Comparison of ENCODE assay signal across 32 cellular contexts in the genomic region with DNA sequence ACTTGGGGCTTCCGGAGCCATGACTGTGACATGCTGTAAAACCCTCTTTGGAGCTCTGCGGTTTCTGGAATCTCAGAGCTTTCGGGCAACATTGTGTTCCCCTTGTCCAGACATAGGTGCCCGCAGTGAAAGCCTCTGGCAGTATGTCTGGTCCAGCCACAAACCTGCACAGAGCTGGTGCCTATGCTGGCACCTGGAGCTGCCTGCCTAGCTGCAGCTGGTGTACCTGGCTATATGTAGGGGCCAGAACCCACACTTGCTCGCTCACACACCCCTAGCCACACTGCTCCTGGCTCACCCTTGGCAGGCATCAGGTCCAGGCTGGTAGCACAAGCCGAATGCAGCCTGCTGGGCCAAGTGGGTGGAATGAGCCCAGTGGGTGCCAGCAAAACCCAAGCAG.
DNase-seq lines count a peak whose midpoint lies in the region; ATAC-seq and TF ChIP-seq lines count a peak whose summit lies in the region.
"Had no signal": no experiment of that assay in that cellular context is flagged by ENCODE, and none has a peak within 500 bp of the region (broad histone marks: within the 10 kb centered on the region; RNA-seq: fewer than 3 reads in every experiment).

No MANE protein-coding gene starts in this region.

- H2BK5ac ChIP-seq in IMR-90 (ENCODE audit: low read depth, low read length, poor library complexity, severe bottlenecking) (no peak overlapping the region), neuronal stem cell (ENCODE audit: low read length) (no peak overlapping the region)

- POLR2A ChIA-PET in IMR-90 (lab: Charles Lee; ENCODE audit: unreplicated experiment): no interaction called here

- H3K4me1 Mint-ChIP-seq in chondrocyte (ENCODE audit: low read depth): no peaks in the 10 kb centered on the region
- H3K4me1 Mint-ChIP-seq in natural killer cell treated with Interleukin-12 subunit alpha and Interleukin-12 subunit beta and Interleukin-15 and Interleukin-18, amount 100 ng/mL, for 72 hours (ENCODE audit: low read depth in 2 of 2): no peaks in the 10 kb centered on the region
- H3K4me1 Mint-ChIP-seq: B cell; CD14-positive monocyte; CD4-positive, alpha-beta memory T cell; CD4-positive, CD25-positive, alpha-beta regulatory T cell; CD8-positive, alpha-beta memory T cell had no signal

- H3K27ac Mint-ChIP-seq in chondrocyte (ENCODE audit: unreplicated experiment): no peak overlapping the region
- H3K27ac Mint-ChIP-seq in natural killer cell treated with Interleukin-12 subunit alpha and Interleukin-12 subunit beta and Interleukin-15 and Interleukin-18, amount 100 ng/mL, for 72 hours: no peak overlapping the region
- H3K27ac Mint-ChIP-seq: B cell; CD14-positive monocyte; CD4-positive, alpha-beta memory T cell; CD4-positive, alpha-beta T cell; CD4-positive, CD25-positive, alpha-beta regulatory T cell; CD8-positive, alpha-beta memory T cell; CD8-positive, alpha-beta T cell had no signal

- H3K4me1 ChIP-seq in IMR-90 (ENCODE audit: control insufficient read depth, insufficient read depth, low read length): no peaks in the 10 kb centered on the region
- no peaks in the 10 kb centered on the region for H3K4me1 ChIP-seq in neuronal stem cell (ENCODE audit: control insufficient read depth in 2 of 2, insufficient read depth in 1 of 2, low read depth in 1 of 2, low read length in 2 of 2)
- H3K4me1 ChIP-seq: A549; BE2C; BLaER1; BLaER1 treated with 17β-estradiol and CSF1 and Interleukin-3, amounts not matched to agents 10 nM and 100 nM; Caco-2 had no signal

- no peak overlapping the region for H3K4me2 ChIP-seq in IMR-90 (ENCODE audit: low read depth, low read length)
- H3K4me2 ChIP-seq in neuronal stem cell (ENCODE audit: insufficient read depth, low read length, poor library complexity, severe bottlenecking): no peak overlapping the region
- H3K4me2 ChIP-seq: A549; BLaER1; BLaER1 treated with 17β-estradiol and CSF1 and Interleukin-3, amounts not matched to agents 10 nM and 100 nM had no signal

- H3K79me1 ChIP-seq in IMR-90 (ENCODE audit: low read depth in 1 of 2, low read length in 2 of 2) (no peaks in the 10 kb centered on the region), neuronal stem cell (ENCODE audit: low read depth, low read length) (no peaks in the 10 kb centered on the region)

- DNase-seq in IMR-90 (no peak), chondrocyte (ENCODE audit: low spot score) (peak; percentile 46), neuronal stem cell (ENCODE audit: low spot score) (no peak), Kasumi-1 (lab: John Stamatoyannopoulos, UW) (no peak)
- no peak for DNase-seq in natural killer cell treated with Interleukin-12 subunit alpha and Interleukin-12 subunit beta and Interleukin-15 and Interleukin-18, amount 100 ng/mL, for 72 hours (ENCODE audit: low spot score)
- DNase-seq: 8988T; ACHN; AML-193; BE2C; C1 segment of cervical spinal cord; Caco-2; Calu3; CD4-positive, alpha-beta memory T cell; CD4-positive, alpha-beta T cell; CD4-positive, CD25-positive, alpha-beta regulatory T cell; CD8-positive, alpha-beta memory T cell; CD8-positive, alpha-beta T cell; COR-L47; DMS 273 treated with DMSO at 0.1 percent for 48 hours; DMS153; DMS79; DMS79 treated with DMSO at 0.1 percent for 48 hours; DND-41; EL had no signal

- no peak overlapping the region for H3K23ac ChIP-seq in IMR-90 (ENCODE audit: low read depth, low read length)
- H3K23ac ChIP-seq in neuronal stem cell (ENCODE audit: low read depth, low read length, poor library complexity): no peak overlapping the region

- no peak overlapping the region for H3K4me3 Mint-ChIP-seq in chondrocyte (ENCODE audit: unreplicated experiment)
- H3K4me3 Mint-ChIP-seq in natural killer cell treated with Interleukin-12 subunit alpha and Interleukin-12 subunit beta and Interleukin-15 and Interleukin-18, amount 100 ng/mL, for 72 hours: no peak overlapping the region
- H3K4me3 Mint-ChIP-seq: B cell; CD14-positive monocyte; CD4-positive, alpha-beta memory T cell; CD4-positive, alpha-beta T cell; CD4-positive, CD25-positive, alpha-beta regulatory T cell; CD8-positive, alpha-beta memory T cell; CD8-positive, alpha-beta T cell had no signal

- 100% methylated on average over 3 of the region's 6 CpGs; no CpG with 5 or more reads in 1 of the 2 experiments for WGBS in IMR-90 (ENCODE audit: extremely low coverage in 2 of 2, insufficient read length in 1 of 2), 2 experiments
- no CpG with 5 or more reads among the region's 6 CpGs for WGBS in neuronal stem cell (ENCODE audit: extremely low coverage in 2 of 2, insufficient read length in 2 of 2, insufficient replicate concordance in 1 of 2), 2 donors

- no peak overlapping the region for H2AFZ ChIP-seq in IMR-90 (replicated peaks; ENCODE audit: low read length, poor library complexity)
- no peak overlapping the region for H2AFZ ChIP-seq in neuronal stem cell (ENCODE audit: low read length)

- no TSS peak for BruUV-seq in IMR-90 (replicated peaks; lab: Mats Ljungman, UMichigan)

- H3K9me3 ChIP-seq in IMR-90 (ENCODE audit: control insufficient read depth, insufficient read depth, low read length) (no peaks in the 10 kb centered on the region), neuronal stem cell (replicated peaks in 1 of 2; ENCODE audit: control insufficient read depth in 2 of 2, insufficient read depth in 1 of 2, low read depth in 1 of 2, low read length in 2 of 2) (peaks cover 0 to 6% of the 10 kb centered on the region in 2 donors)
- H3K9me3 ChIP-seq: A549, BE2C, Caco-2 had no signal

- intact Hi-C loops in IMR-90 (cut with micrococcal nuclease): no loop called here

- no peaks in the 10 kb centered on the region for H3K9me3 Mint-ChIP-seq in chondrocyte (ENCODE audit: low read depth)
- no peaks in the 10 kb centered on the region for H3K9me3 Mint-ChIP-seq in natural killer cell treated with Interleukin-12 subunit alpha and Interleukin-12 subunit beta and Interleukin-15 and Interleukin-18, amount 100 ng/mL, for 72 hours
- H3K9me3 Mint-ChIP-seq: CD8-positive, alpha-beta T cell had no signal

- H3K9ac ChIP-seq in IMR-90 (ENCODE audit: low read depth, low read length) (no peak overlapping the region), neuronal stem cell (ENCODE audit: low read depth, low read length, poor library complexity) (peak overlapping the region; percentile 2)
- H3K9ac ChIP-seq: BLaER1; BLaER1 treated with 17β-estradiol and CSF1 and Interleukin-3, amounts not matched to agents 10 nM and 100 nM had no signal

- H2AK9ac ChIP-seq in IMR-90 (replicated peaks; ENCODE audit: low read depth, low read length, poor library complexity): peak overlapping the region; percentile 42

- TF ChIP-seq CTCF in IMR-90 (conservative IDR thresholded peaks at IDR 0.05; ENCODE audit: low read depth, low read length): no peak
- TF ChIP-seq CTCF in chondrocyte (IDR thresholded peaks at IDR 0.05): no peak

- no peaks in the 10 kb centered on the region for H3K36me3 Mint-ChIP-seq in chondrocyte (ENCODE audit: low read depth)
- H3K36me3 Mint-ChIP-seq in natural killer cell treated with Interleukin-12 subunit alpha and Interleukin-12 subunit beta and Interleukin-15 and Interleukin-18, amount 100 ng/mL, for 72 hours: no peaks in the 10 kb centered on the region
- H3K36me3 Mint-ChIP-seq: CD14-positive monocyte; CD4-positive, alpha-beta memory T cell; CD4-positive, CD25-positive, alpha-beta regulatory T cell; CD8-positive, alpha-beta memory T cell; CD8-positive, alpha-beta T cell had no signal

- H4K91ac ChIP-seq in IMR-90 (ENCODE audit: insufficient read depth, low read depth, low read length): no peak overlapping the region
- H4K91ac ChIP-seq in neuronal stem cell (ENCODE audit: low read depth, low read length, poor library complexity): no peak overlapping the region

- no peaks in the 10 kb centered on the region for H3K27me3 Mint-ChIP-seq in chondrocyte (ENCODE audit: low read depth)
- H3K27me3 Mint-ChIP-seq in natural killer cell treated with Interleukin-12 subunit alpha and Interleukin-12 subunit beta and Interleukin-15 and Interleukin-18, amount 100 ng/mL, for 72 hours: no peaks in the 10 kb centered on the region
- H3K27me3 Mint-ChIP-seq: B cell; CD4-positive, alpha-beta memory T cell; CD4-positive, alpha-beta T cell; CD4-positive, CD25-positive, alpha-beta regulatory T cell; CD8-positive, alpha-beta memory T cell had no signal

- no peak overlapping the region for H4K5ac ChIP-seq in IMR-90 (ENCODE audit: low read depth, low read length)

- no peak overlapping the region for H2BK120ac ChIP-seq in IMR-90 (ENCODE audit: low read depth, low read length)
- H2BK120ac ChIP-seq in neuronal stem cell (ENCODE audit: low read depth, low read length): no peak overlapping the region

- H2BK15ac ChIP-seq in IMR-90 (ENCODE audit: low read depth, low read length): no peak overlapping the region
- H2BK15ac ChIP-seq in neuronal stem cell (ENCODE audit: low read length): no peak overlapping the region

- H4K8ac ChIP-seq in IMR-90 (ENCODE audit: low read depth in 2 of 2, low read length in 2 of 2): no peak overlapping the region
- no peak overlapping the region for H4K8ac ChIP-seq in neuronal stem cell (ENCODE audit: low read depth, low read length)

- CTCF ChIA-PET in IMR-90 (lab: Yijun Ruan, JAX): no interaction called here

- dilution Hi-C loops in IMR-90 (cut with HindIII; ENCODE audit: low sequenced_read_pairs, unreplicated experiment): no loop called here

- H3K27me3 ChIP-seq in IMR-90 (ENCODE audit: control insufficient read depth, insufficient read depth, low read length) (no peaks in the 10 kb centered on the region), neuronal stem cell (ENCODE audit: control insufficient read depth in 3 of 3, insufficient read depth in 3 of 3, low read depth in 1 of 3, low read length in 3 of 3) (no peaks in the 10 kb centered on the region)
- H3K27me3 ChIP-seq: BE2C; BLaER1; BLaER1 treated with 17β-estradiol and CSF1 and Interleukin-3, amounts not matched to agents 10 nM and 100 nM had no signal

- no peak overlapping the region for H2BK12ac ChIP-seq in neuronal stem cell (ENCODE audit: low read length)

- no peak overlapping the region for H3K56ac ChIP-seq in IMR-90 (ENCODE audit: extremely low read depth, insufficient read depth, low read length)

- H3K18ac ChIP-seq in IMR-90 (ENCODE audit: low read depth, low read length) (no peak overlapping the region), neuronal stem cell (ENCODE audit: low read length) (no peak overlapping the region)

- H3K27ac ChIP-seq in IMR-90 (ENCODE audit: insufficient read depth, low read length): no peak overlapping the region
- no peak overlapping the region for H3K27ac ChIP-seq in neuronal stem cell (replicated peaks; ENCODE audit: low read length)
- H3K27ac ChIP-seq: 22Rv1; A549; BLaER1; BLaER1 treated with 17β-estradiol and CSF1 and Interleukin-3, amounts not matched to agents 10 nM and 100 nM; C4-2B had no signal

- H3K4ac ChIP-seq in IMR-90 (ENCODE audit: low read depth, low read length) (no peak overlapping the region), neuronal stem cell (ENCODE audit: low read length) (no peak overlapping the region)

- H4K20me1 ChIP-seq in IMR-90 (ENCODE audit: insufficient read depth, low read length): no peaks in the 10 kb centered on the region
- H4K20me1 ChIP-seq: BLaER1; BLaER1 treated with 17β-estradiol and CSF1 and Interleukin-3, amounts not matched to agents 10 nM and 100 nM had no signal

- H3K9me1 ChIP-seq in IMR-90 (ENCODE audit: insufficient read depth, low read length): no peaks in the 10 kb centered on the region

- no peak overlapping the region for H2BK20ac ChIP-seq in IMR-90 (ENCODE audit: low read depth, low read length)

- in situ Hi-C loops in IMR-90 (cut with MboI; ENCODE audit: low sequenced_read_pairs): no loop called here

- no peak overlapping the region for H3K14ac ChIP-seq in IMR-90 (replicated peaks; ENCODE audit: low read depth, low read length)
- no peak overlapping the region for H3K14ac ChIP-seq in neuronal stem cell (ENCODE audit: low read length)

- TF ChIP-seq POLR2A in IMR-90 (IDR thresholded peaks at IDR 0.05; ENCODE audit: low read depth, low read length): no peak

- TF ChIP-seq RAD21 in IMR-90 (IDR thresholded peaks at IDR 0.05; ENCODE audit: low read length): no peak

- H3K36me3 ChIP-seq in IMR-90 (ENCODE audit: control insufficient read depth, insufficient read depth, low read length): no peaks in the 10 kb centered on the region
- H3K36me3 ChIP-seq in neuronal stem cell (replicated peaks in 1 of 2; ENCODE audit: control insufficient read depth in 2 of 2, insufficient read depth in 2 of 2, low read length in 2 of 2): no peaks in the 10 kb centered on the region
- H3K36me3 ChIP-seq: BE2C; BLaER1; BLaER1 treated with 17β-estradiol and CSF1 and Interleukin-3, amounts not matched to agents 10 nM and 100 nM had no signal

- H3K4me3 ChIP-seq in IMR-90 (ENCODE audit: insufficient read depth, low read depth, low read length) (no peak overlapping the region), neuronal stem cell (ENCODE audit: low read length in 2 of 2) (no peak overlapping the region)
- H3K4me3 ChIP-seq: A549; BLaER1; BLaER1 treated with 17β-estradiol and CSF1 and Interleukin-3, amounts not matched to agents 10 nM and 100 nM had no signal

- H2AK5ac ChIP-seq in IMR-90 (ENCODE audit: low read depth, low read length): no peak overlapping the region
- H2AK5ac ChIP-seq in neuronal stem cell (ENCODE audit: low read depth, low read length): no peak overlapping the region

- ATAC-seq in IMR-90 (ENCODE audit: low read depth) (no peak), GM21825 (IDR thresholded peaks at IDR 0.05; ENCODE audit: unreplicated experiment) (no peak)
- no peak for ATAC-seq in natural killer cell treated with Interleukin-12 subunit alpha and Interleukin-12 subunit beta and Interleukin-15 and Interleukin-18, amount 100 ng/mL, for 72 hours
- ATAC-seq: A549; CD8-positive, alpha-beta T cell had no signal
